In genomic region chr7:119010635-119011034, GRCh38 we compare ENCODE assay signal across 20 cellular contexts.
DNase-seq lines count a peak whose midpoint lies in the region; ATAC-seq, FAIRE-seq and TF ChIP-seq lines count a peak whose summit lies in the region.
"Had no signal": no experiment of that assay in that cellular context is flagged by ENCODE, and none has a peak within 500 bp of the region (broad histone marks: within the 10 kb centered on the region; RNA-seq: fewer than 3 reads in every experiment).

No MANE protein-coding gene starts in this region.

- no peaks in the 10 kb centered on the region for H3K9me3 ChIP-seq in right lobe of liver
- H3K9me3 ChIP-seq in HepG2 (ENCODE audit: low read length), result no peaks in the 10 kb centered on the region
- no peaks in the 10 kb centered on the region for H3K9me3 ChIP-seq in K562 (replicated peaks; ENCODE audit: control insufficient read depth, insufficient read depth, low read depth, low read length)
- H3K9me3 ChIP-seq in heart right ventricle, result no peaks in the 10 kb centered on the region
- H3K9me3 ChIP-seq: BLaER1 treated with 17β-estradiol and CSF1 and Interleukin-3, amounts not matched to agents 10 nM and 100 nM; Caco-2; HAP-1 had no signal

- H4K20me1 ChIP-seq in HepG2 (ENCODE audit: insufficient read depth, low read length), result no peaks in the 10 kb centered on the region
- no peaks in the 10 kb centered on the region for H4K20me1 ChIP-seq in K562 (replicated peaks; ENCODE audit: control insufficient read depth, insufficient read depth, low read length)
- H4K20me1 ChIP-seq: BLaER1 treated with 17β-estradiol and CSF1 and Interleukin-3, amounts not matched to agents 10 nM and 100 nM had no signal

- H3K36me3 ChIP-seq in right lobe of liver (no peaks in the 10 kb centered on the region), HepG2 (replicated peaks in 1 of 2; ENCODE audit: control insufficient read depth in 1 of 2, insufficient read depth in 2 of 2, low read length in 2 of 2) (no peaks in the 10 kb centered on the region), K562 (ENCODE audit: control insufficient read depth, insufficient read depth, low read length) (no peaks in the 10 kb centered on the region), heart right ventricle (no peaks in the 10 kb centered on the region)
- H3K36me3 ChIP-seq: BLaER1 treated with 17β-estradiol and CSF1 and Interleukin-3, amounts not matched to agents 10 nM and 100 nM; HAP-1 had no signal

- H3K9me1 ChIP-seq in K562 (ENCODE audit: control insufficient read depth, insufficient read depth, low read length), result no peaks in the 10 kb centered on the region

- TF ChIP-seq RAD21 in HepG2 (CRISPR knock-in tag; IDR thresholded peaks at IDR 0.05) (no peak), K562 (CRISPR knock-in tag; conservative IDR thresholded peaks at IDR 0.05 in 1 of 2, IDR thresholded peaks at IDR 0.05 in 1 of 2) (no peak)

- H3K4me3 ChIP-seq in right lobe of liver (no peak overlapping the region), HepG2 (replicated peaks in 1 of 3; ENCODE audit: insufficient read depth in 1 of 3, low read depth in 2 of 3, low read length in 3 of 3) (no peak overlapping the region), K562 (no peak overlapping the region), heart right ventricle (no peak overlapping the region)
- H3K4me3 ChIP-seq: BLaER1 treated with 17β-estradiol and CSF1 and Interleukin-3, amounts not matched to agents 10 nM and 100 nM; GM12878; GM23248; HAP-1 had no signal

- ATAC-seq in right lobe of liver (peak in 3 of 4 donors; percentile 55 to 81 (median 68)), HepG2 (no peak), K562 (no peak), GM19397 (IDR thresholded peaks at IDR 0.05; ENCODE audit: unreplicated experiment) (no peak), heart right ventricle (no peak)
- ATAC-seq: CD8-positive, alpha-beta T cell; GM12878 had no signal

- DNase-seq in right lobe of liver (no peak), HepG2 (ENCODE audit: low spot score) (no peak), K562 (ENCODE audit: extremely low read depth in 1 of 4, low spot score in 3 of 4) (no peak), left kidney (ENCODE audit: low read depth, low spot score) (peak; percentile 5), renal cortical epithelial cell (ENCODE audit: low read depth) (peak; percentile 31), heart right ventricle (no peak), MV-4-11 (lab: John Stamatoyannopoulos, UW) (no peak)
- DNase-seq: Caco-2; CD8-positive, alpha-beta T cell; DMS153; DND-41; EL; GM23248; IMR-90; KBM-7 had no signal

- BruUV-seq in HepG2 (replicated peaks; lab: Mats Ljungman, UMichigan) (no TSS peak), K562 (replicated peaks; lab: Mats Ljungman, UMichigan) (no TSS peak)

- H3K79me2 ChIP-seq in HepG2 (ENCODE audit: insufficient read depth, low read length) (no peaks in the 10 kb centered on the region), K562 (ENCODE audit: control insufficient read depth, insufficient read depth, low read length) (no peaks in the 10 kb centered on the region)

- H3K4me1 ChIP-seq in right lobe of liver (no peaks in the 10 kb centered on the region), HepG2 (ENCODE audit: insufficient read depth, low read length) (no peaks in the 10 kb centered on the region), K562 (replicated peaks in 1 of 2; ENCODE audit: control insufficient read depth in 2 of 2, insufficient read depth in 2 of 2, low read length in 2 of 2) (no peaks in the 10 kb centered on the region), heart right ventricle (no peaks in the 10 kb centered on the region)
- H3K4me1 ChIP-seq: BLaER1 treated with 17β-estradiol and CSF1 and Interleukin-3, amounts not matched to agents 10 nM and 100 nM; Caco-2; HAP-1 had no signal

- H2AFZ ChIP-seq in HepG2 (ENCODE audit: low read length) (no peak overlapping the region), K562 (ENCODE audit: low read depth, low read length) (no peak overlapping the region)
- H2AFZ ChIP-seq: GM23248 had no signal

- H3K27me3 ChIP-seq in right lobe of liver, result no peaks in the 10 kb centered on the region
- H3K27me3 ChIP-seq in HepG2 (ENCODE audit: control insufficient read depth in 1 of 2, insufficient read depth in 2 of 2, low read length in 2 of 2), result no peaks in the 10 kb centered on the region
- no peaks in the 10 kb centered on the region for H3K27me3 ChIP-seq in K562 (ENCODE audit: control insufficient read depth in 2 of 2, insufficient read depth in 2 of 2, low read length in 2 of 2)
- no peaks in the 10 kb centered on the region for H3K27me3 ChIP-seq in heart right ventricle
- H3K27me3 ChIP-seq: BLaER1 treated with 17β-estradiol and CSF1 and Interleukin-3, amounts not matched to agents 10 nM and 100 nM had no signal

- in situ Hi-C loops in HepG2 (cut with HindIII; ENCODE audit: extremely low pct_ligation_motif_present, low pct_unique_long_range_greater_than_20kb) (no loop called here), K562 (cut with MboI) (no loop called here)

- CTCF ChIA-PET in HepG2 (lab: Yijun Ruan, JAX; ENCODE audit: low intra/inter-chr PET ratio, low total read pairs), result no interaction called here
- CTCF ChIA-PET in K562 (lab: Yijun Ruan, JAX; ENCODE audit: low intra/inter-chr PET ratio), result no interaction called here

- no peak overlapping the region for H3K27ac ChIP-seq in right lobe of liver
- no peak overlapping the region for H3K27ac ChIP-seq in HepG2 (ENCODE audit: extremely low read length, insufficient read depth, low read length)
- H3K27ac ChIP-seq in K562 (ENCODE audit: extremely low read depth, low read depth, low read length), result no peak overlapping the region
- H3K27ac ChIP-seq in heart right ventricle, result no peak overlapping the region
- H3K27ac ChIP-seq: BLaER1 treated with 17β-estradiol and CSF1 and Interleukin-3, amounts not matched to agents 10 nM and 100 nM; GM23248; HL-60 had no signal

- H3K9ac ChIP-seq in HepG2 (ENCODE audit: insufficient read depth, low read depth, low read length), result no peak overlapping the region
- H3K9ac ChIP-seq in K562 (ENCODE audit: insufficient read depth in 1 of 2, low read depth in 2 of 2, low read length in 2 of 2), result no peak overlapping the region
- H3K9ac ChIP-seq: BLaER1 treated with 17β-estradiol and CSF1 and Interleukin-3, amounts not matched to agents 10 nM and 100 nM; GM23248 had no signal

- H3K4me2 ChIP-seq in HepG2 (ENCODE audit: low read depth, low read length) (no peak overlapping the region), K562 (ENCODE audit: insufficient read depth, low read length) (no peak overlapping the region)
- H3K4me2 ChIP-seq: BLaER1 treated with 17β-estradiol and CSF1 and Interleukin-3, amounts not matched to agents 10 nM and 100 nM had no signal

- WGBS in right lobe of liver (ENCODE audit: insufficient coverage, low coverage, low lambda C conversion rate, missing lambda C conversion rate), result no CpG with 5 or more reads among the region's 1 CpG
- WGBS in HepG2 (ENCODE audit: low lambda C conversion rate), result 0% methylated on average over 1 of the region's 1 CpG
- 5% methylated on average over 1 of the region's 1 CpG for WGBS in K562 (ENCODE audit: insufficient coverage, low coverage, missing lambda C conversion rate)
- WGBS in heart right ventricle, 2 donors, result 73 to 85% methylated on average over 1 of the region's 1 CpG

- TF ChIP-seq CTCF in right lobe of liver (IDR thresholded peaks at IDR 0.05) (no peak), HepG2 (CRISPR knock-in tag; IDR thresholded peaks at IDR 0.05) (no peak), K562 (IDR thresholded peaks at IDR 0.05 in 2 of 3, conservative IDR thresholded peaks at IDR 0.05 in 1 of 3; ENCODE audit: insufficient read depth in 2 of 3, low read depth in 1 of 3, low read length in 3 of 3) (no peak), heart right ventricle (IDR thresholded peaks at IDR 0.05) (no peak)

- TF ChIP-seq POLR2A in right lobe of liver (IDR thresholded peaks at IDR 0.05), result no peak
- no peak for TF ChIP-seq POLR2A in HepG2 (IDR thresholded peaks at IDR 0.05; ENCODE audit: insufficient read depth in 1 of 2, low read depth in 2 of 2, low read length in 2 of 2)
- no peak for TF ChIP-seq POLR2A in K562 (conservative IDR thresholded peaks at IDR 0.05)

- POLR2A ChIA-PET in HepG2 (lab: Yijun Ruan, JAX) (no interaction called here), K562 (lab: Yijun Ruan, JAX) (no interaction called here)

- FAIRE-seq in HepG2 (lab: Jason Lieb, UNC), result no peak
- no peak for FAIRE-seq in K562 (lab: Jason Lieb, UNC)
- FAIRE-seq: GM12878 had no signal

- intact Hi-C loops in right lobe of liver (cut with DNase I), result no loop called here
- intact Hi-C loops in HepG2 (cut with micrococcal nuclease; ENCODE audit: unreplicated experiment), result no loop called here
- intact Hi-C loops in K562 (cut with micrococcal nuclease), result no loop called here
- intact Hi-C loops in heart right ventricle (cut with DNase I), result no loop called here

- no peak for TF ChIP-seq EP300 in HepG2 (IDR thresholded peaks at IDR 0.05; ENCODE audit: low read depth in 2 of 2, low read length in 2 of 2)
- TF ChIP-seq EP300 in HepG2 (CRISPR knock-in tag; IDR thresholded peaks at IDR 0.05; ENCODE audit: borderline replicate concordance), result no peak
- no peak for TF ChIP-seq EP300 in K562 (IDR thresholded peaks at IDR 0.05; ENCODE audit: low read length)

TF ChIP-seq in HepG2, 621 proteins besides CTCF, POLR2A, EP300 and RAD21 (continues in another document):
- TF ChIP-seq, protein P1, sequence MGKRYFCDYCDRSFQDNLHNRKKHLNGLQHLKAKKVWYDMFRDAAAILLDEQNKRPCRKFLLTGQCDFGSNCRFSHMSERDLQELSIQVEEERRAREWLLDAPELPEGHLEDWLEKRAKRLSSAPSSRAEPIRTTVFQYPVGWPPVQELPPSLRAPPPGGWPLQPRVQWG (CRISPR knock-in tag; IDR thresholded peaks at IDR 0.05; ENCODE audit: borderline replicate concordance, low read depth), result no peak
- TF ChIP-seq ZSCAN20 (CRISPR knock-in tag; IDR thresholded peaks at IDR 0.05; ENCODE audit: borderline replicate concordance), result no peak

TF ChIP-seq in K562, 482 proteins besides CTCF, POLR2A, EP300 and RAD21:
- TF ChIP-seq CREB3 (tag; conservative IDR thresholded peaks at IDR 0.05; ENCODE audit: low read depth) (no peak), NFIC (IDR thresholded peaks at IDR 0.05) (0 out of 2 replicates have a peak, but pooled peaks have one; percentile 10)

Comparison
In these comparisons a context has a peak if more than half of its experiments do, and no peak if none do; other contexts are left out.
1. ATAC-seq: peak in right lobe of liver (3 of 4); none in HepG2 (single experiment), K562 (single experiment), GM19397 (single experiment) and heart right ventricle (0 of 8).
2. DNase-seq: peak in left kidney (single experiment) and renal cortical epithelial cell (single experiment); none in right lobe of liver (0 of 3), HepG2 (single experiment), K562 (0 of 4), heart right ventricle (0 of 2) and MV-4-11 (single experiment).